ENCODE assay signal across 14 cellular contexts in the genomic region with DNA sequence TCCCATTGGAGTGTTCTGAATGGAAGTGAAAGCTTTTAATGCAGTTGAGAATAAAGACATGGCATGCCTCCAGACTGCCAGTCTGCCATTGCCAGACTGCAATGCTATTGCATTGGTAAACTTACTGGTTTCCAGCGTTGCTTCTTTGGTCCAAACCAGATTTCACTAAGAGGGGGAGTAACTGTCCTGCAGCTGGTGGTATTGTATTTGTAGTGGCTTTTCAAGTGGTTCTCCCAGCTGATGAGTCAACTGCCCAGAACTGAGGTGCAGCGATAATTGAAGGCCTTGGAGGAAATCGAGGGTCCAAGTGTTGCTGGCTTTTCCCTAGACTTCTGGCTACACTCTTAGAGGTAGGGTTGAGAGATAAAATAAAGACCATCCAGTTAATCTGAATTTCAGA.
"Had no signal": no experiment of that assay in that cellular context is flagged by ENCODE, and none has a peak within 500 bp of the region (broad histone marks: within the 10 kb centered on the region; RNA-seq: fewer than 3 reads in every experiment).

No MANE protein-coding gene starts in this region.

- H3K27ac Mint-ChIP-seq: activated naive CD4-positive, alpha-beta T cell treated with anti-CD3 and anti-CD28 coated beads, Interleukin-2, amount 50 U/mL, for 72 hours; activated T-cell treated with anti-CD3 and anti-CD28 coated beads, Interleukin-2, amount 50 U/mL, for 72 hours; dendritic cell treated with granulocyte-macrophage colony-stimulating factor and Interleukin-4, amounts not matched to agents 40 ng/mL and 50 ng/mL, for 4 days; naive thymus-derived CD4-positive, alpha-beta T cell; neural progenitor cell had no signal

- H3K4me1 Mint-ChIP-seq: naive thymus-derived CD4-positive, alpha-beta T cell had no signal

- H3K9me3 Mint-ChIP-seq: activated naive CD4-positive, alpha-beta T cell treated with anti-CD3 and anti-CD28 coated beads, Interleukin-2, amount 50 U/mL, for 72 hours; activated T-cell treated with anti-CD3 and anti-CD28 coated beads, Interleukin-2, amount 50 U/mL, for 72 hours; dendritic cell treated with granulocyte-macrophage colony-stimulating factor and Interleukin-4, amounts not matched to agents 40 ng/mL and 50 ng/mL, for 4 days; naive thymus-derived CD4-positive, alpha-beta T cell; neural progenitor cell had no signal

- DNase-seq: activated CD4-positive, alpha-beta T cell treated with anti-CD3 and anti-CD28 coated beads, Interleukin-2, amount 50 U/mL, for 4 hours; activated gamma-delta T cell treated with Interleukin-2 at 50 U/mL for 16 hours; activated T-cell treated with anti-CD3 and anti-CD28 coated beads, Interleukin-2, amount 50 U/mL, for 72 hours; adrenal gland; effector CD8-positive, alpha-beta T cell; mesenchymal stem cell; mucosa of descending colon; naive thymus-derived CD4-positive, alpha-beta T cell; stimulated activated CD4-positive, alpha-beta T cell treated with anti-CD3 and anti-CD28 coated beads, Interleukin-2, amount 100 ng/mL, for 24 hours; stimulated activated naive CD8-positive, alpha-beta T cell treated with anti-CD3 and anti-CD28 coated beads, Interleukin-15, Interleukin-2, amounts not matched to agents 100 U/mL and 50 U/mL, for 24 hours; substantia nigra had no signal

- H3K27me3 Mint-ChIP-seq: dendritic cell treated with granulocyte-macrophage colony-stimulating factor and Interleukin-4, amounts not matched to agents 40 ng/mL and 50 ng/mL, for 4 days; naive thymus-derived CD4-positive, alpha-beta T cell had no signal

- H3K36me3 Mint-ChIP-seq: activated naive CD4-positive, alpha-beta T cell treated with anti-CD3 and anti-CD28 coated beads, Interleukin-2, amount 50 U/mL, for 72 hours; neural progenitor cell had no signal

- H3K4me3 Mint-ChIP-seq: activated T-cell treated with anti-CD3 and anti-CD28 coated beads, Interleukin-2, amount 50 U/mL, for 72 hours; dendritic cell treated with granulocyte-macrophage colony-stimulating factor and Interleukin-4, amounts not matched to agents 40 ng/mL and 50 ng/mL, for 4 days; naive thymus-derived CD4-positive, alpha-beta T cell; neural progenitor cell had no signal
